ENCODE assay signal across 1 cellular context in the genomic region with DNA sequence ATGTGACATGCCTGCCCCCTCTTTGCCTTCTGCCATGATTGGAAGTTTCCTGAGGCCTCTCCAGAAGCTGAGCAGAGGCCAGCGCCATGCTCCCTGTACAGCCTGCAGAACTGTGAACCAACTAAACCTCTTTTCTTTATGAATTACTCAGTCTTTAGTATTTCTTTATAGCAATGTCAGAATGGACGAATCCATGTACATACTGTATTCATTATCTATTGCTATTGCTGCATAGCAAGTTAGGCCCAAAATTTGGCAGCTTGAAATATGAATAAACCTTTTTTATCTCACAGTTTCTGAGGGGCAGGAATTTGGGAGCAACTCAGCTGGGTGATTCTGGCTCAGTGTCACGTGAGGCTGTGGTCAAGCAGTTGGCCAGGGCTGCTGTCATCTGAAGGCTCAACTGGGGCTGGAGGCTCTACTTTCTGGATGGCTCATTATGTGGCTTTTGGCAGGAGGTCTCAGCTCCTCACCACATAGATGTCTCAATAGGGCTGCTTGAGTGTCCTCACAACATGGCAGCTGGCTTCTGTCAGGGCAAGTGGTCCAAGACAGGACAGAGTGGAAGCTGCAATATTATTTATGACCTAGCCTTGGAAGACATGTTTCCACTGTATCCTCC.
TF ChIP-seq lines count a peak whose summit lies in the region.

No MANE protein-coding gene starts in this region.

TF ChIP-seq in HEK293, 187 proteins besides CTCF, POLR2A, EP300 and RAD21 (continued from another document):
- peak; percentile 40 for TF ChIP-seq SETDB1 (IDR thresholded peaks at IDR 0.05; ENCODE audit: insufficient read length, low read length)
- TF ChIP-seq ZXDB (tag by site-specific recombination; IDR thresholded peaks at IDR 0.05), result no peak
